In genomic region chr9:105507096-105507495, GRCh38 we compare ENCODE assay signal across 23 cellular contexts. TPM values are rescaled to one million over a fixed set of nuclear protein-coding genes. Genes with fewer than 3 reads are reported as not detected.
A peak's percentile ranks its signal among the peaks of the same experiment; 100 is the strongest.
DNase-seq lines count a peak whose midpoint lies in the region; ATAC-seq, FAIRE-seq and TF ChIP-seq lines count a peak whose summit lies in the region.
"Had no signal": no experiment of that assay in that cellular context is flagged by ENCODE, and none has a peak within 500 bp of the region (broad histone marks: within the 10 kb centered on the region; RNA-seq: fewer than 3 reads in every experiment).

No MANE protein-coding gene starts in this region.

- H3K9me3 ChIP-seq in A549 (no peaks in the 10 kb centered on the region), body of pancreas (no peaks in the 10 kb centered on the region), pancreas (no peaks in the 10 kb centered on the region)
- H3K9me3 ChIP-seq: Caco-2 had no signal

- intact Hi-C loops in body of pancreas (cut with DNase I) (no loop called here), pancreas (cut with DNase I) (no loop called here)

- H3K4me3 ChIP-seq in A549 (no peak overlapping the region), body of pancreas (no peak overlapping the region), pancreas (no peak overlapping the region)
- H3K4me3 ChIP-seq: SK-N-MC had no signal

- H3K36me3 ChIP-seq in body of pancreas (replicated peaks in 1 of 2; ENCODE audit: insufficient read depth in 1 of 2, low read depth in 2 of 2), result no peaks in the 10 kb centered on the region
- H3K36me3 ChIP-seq in pancreas, result no peaks in the 10 kb centered on the region

- no peaks in the 10 kb centered on the region for H3K27me3 Mint-ChIP-seq in osteocyte (ENCODE audit: unreplicated experiment)
- H3K27me3 Mint-ChIP-seq: CD4-positive, CD25-positive, alpha-beta regulatory T cell had no signal

- no peaks in the 10 kb centered on the region for H3K9me3 Mint-ChIP-seq in osteocyte (ENCODE audit: unreplicated experiment)
- H3K9me3 Mint-ChIP-seq: CD4-positive, CD25-positive, alpha-beta regulatory T cell had no signal

- H3K4me1 ChIP-seq in A549 (peaks cover 21% of the 10 kb centered on the region), body of pancreas (peaks cover 11% of the 10 kb centered on the region), pancreas (peaks cover 0 to 8% (median 7%) of the 10 kb centered on the region in 3 donors)

- 83% methylated on average over 1 of the region's 1 CpG for WGBS in A549 (ENCODE audit: missing lambda C conversion rate)
- WGBS in body of pancreas, 2 donors, result 35 to 52% methylated on average over 1 of the region's 1 CpG
- 33 to 35% methylated on average over 1 of the region's 1 CpG for WGBS in pancreas, 2 donors

- H3K36me3 Mint-ChIP-seq in osteocyte (ENCODE audit: unreplicated experiment), result peaks cover 10% of the 10 kb centered on the region
- H3K36me3 Mint-ChIP-seq: CD4-positive, CD25-positive, alpha-beta regulatory T cell had no signal

- no peak for TF ChIP-seq CTCF in A549 (IDR thresholded peaks at IDR 0.05)
- TF ChIP-seq CTCF in body of pancreas (IDR thresholded peaks at IDR 0.05), result no peak
- TF ChIP-seq CTCF in pancreas (IDR thresholded peaks at IDR 0.05), result no peak
- TF ChIP-seq CTCF in osteocyte (IDR thresholded peaks at IDR 0.05), result no peak

- H3K27me3 ChIP-seq in body of pancreas, result no peaks in the 10 kb centered on the region
- no peaks in the 10 kb centered on the region for H3K27me3 ChIP-seq in pancreas

- POLR2A ChIA-PET in A549 (lab: Yijun Ruan, JAX), result no interaction called here

- no peak for TF ChIP-seq POLR2A in A549 (IDR thresholded peaks at IDR 0.05; ENCODE audit: low read length)
- TF ChIP-seq POLR2A in body of pancreas (IDR thresholded peaks at IDR 0.05), result no peak

- no peak overlapping the region for H3K4me3 Mint-ChIP-seq in osteocyte (ENCODE audit: unreplicated experiment)
- H3K4me3 Mint-ChIP-seq: CD4-positive, CD25-positive, alpha-beta regulatory T cell had no signal

- ATAC-seq in A549 (no peak), body of pancreas (peak; percentile 53), pancreas (peak; percentile 69 to 91 (median 87)), HG03342 (IDR thresholded peaks at IDR 0.05; ENCODE audit: unreplicated experiment) (no peak)
- ATAC-seq: PC-3 had no signal

- no peak for TF ChIP-seq EP300 in A549 (IDR thresholded peaks at IDR 0.05)

- H3K27ac ChIP-seq in A549, result no peak overlapping the region
- no peak overlapping the region for H3K27ac ChIP-seq in body of pancreas
- peak overlapping the region in 1 of 4 donors; percentile 3 for H3K27ac ChIP-seq in pancreas
- H3K27ac ChIP-seq: SK-N-MC had no signal

- no peak overlapping the region for H3K27ac Mint-ChIP-seq in osteocyte (ENCODE audit: unreplicated experiment)
- H3K27ac Mint-ChIP-seq: CD4-positive, CD25-positive, alpha-beta regulatory T cell had no signal

- FAIRE-seq in A549 (lab: Jason Lieb, UNC) (no peak), pancreas (lab: Jason Lieb, UNC) (peak; percentile 93)
- FAIRE-seq: G401.6, H1 had no signal

- peak overlapping the region; percentile 45 for H3K4me2 ChIP-seq in A549

- TF ChIP-seq RAD21 in A549 (conservative IDR thresholded peaks at IDR 0.05 in 1 of 2, IDR thresholded peaks at IDR 0.05 in 1 of 2), result no peak

- peaks cover 14% of the 10 kb centered on the region for H3K4me1 Mint-ChIP-seq in osteocyte (ENCODE audit: unreplicated experiment)
- H3K4me1 Mint-ChIP-seq: CD4-positive, CD25-positive, alpha-beta regulatory T cell had no signal

- CTCF ChIA-PET in A549 (lab: Yijun Ruan, JAX), result no interaction called here

- DNase-seq in A549 (ENCODE audit: low read depth in 1 of 2, low spot score in 1 of 2), result no peak
- DNase-seq in HuH-7 (ENCODE audit: low spot score), result peak; percentile 18
- no peak for DNase-seq in body of pancreas
- DNase-seq in pancreas, result no peak
- no peak for DNase-seq in osteocyte (ENCODE audit: extremely low spot score, unreplicated experiment)
- DNase-seq in 8988T, result no peak
- DNase-seq in OCI-M1 (lab: John Stamatoyannopoulos, UW), result no peak
- DNase-seq: CD4-positive, CD25-positive, alpha-beta regulatory T cell; KBM-7; NCI-H1092; NCI-H1436; NCI-H187 treated with DMSO at 0.1 percent for 48 hours; NCI-H2107; NCI-H446 treated with DMSO at 0.1 percent for 48 hours; NCI-H526 treated with DMSO at 0.1 percent for 48 hours; PC-3; RPMI8226; SHP77 treated with DMSO at 0.1 percent for 48 hours had no signal

TF ChIP-seq in A549, 52 proteins besides CTCF, POLR2A, EP300 and RAD21:
- TF ChIP-seq HES2 (IDR thresholded peaks at IDR 0.05), result no peak
- TF ChIP-seq, protein P1, sequence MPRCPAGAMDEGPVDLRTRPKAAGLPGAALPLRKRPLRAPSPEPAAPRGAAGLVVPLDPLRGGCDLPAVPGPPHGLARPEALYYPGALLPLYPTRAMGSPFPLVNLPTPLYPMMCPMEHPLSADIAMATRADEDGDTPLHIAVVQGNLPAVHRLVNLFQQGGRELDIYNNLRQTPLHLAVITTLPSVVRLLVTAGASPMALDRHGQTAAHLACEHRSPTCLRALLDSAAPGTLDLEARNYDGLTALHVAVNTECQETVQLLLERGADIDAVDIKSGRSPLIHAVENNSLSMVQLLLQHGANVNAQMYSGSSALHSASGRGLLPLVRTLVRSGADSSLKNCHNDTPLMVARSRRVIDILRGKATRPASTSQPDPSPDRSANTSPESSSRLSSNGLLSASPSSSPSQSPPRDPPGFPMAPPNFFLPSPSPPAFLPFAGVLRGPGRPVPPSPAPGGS (IDR thresholded peaks at IDR 0.05), result no peak
- no peak for TF ChIP-seq HEYL (CRISPR knock-in tag; IDR thresholded peaks at IDR 0.05)
- no peak for TF ChIP-seq RARB (CRISPR knock-in tag; IDR thresholded peaks at IDR 0.05)

RNA-seq across cellular contexts. Expression of gene FKTN, which starts 50.8 kb away (rescaled TPM):
- polyA plus RNA-seq in A549 (2011; rRNA removed) (19.1 and 21.0 TPM in 2 replicates), A549 (2017; fragmentation: RNase III; extraction: RNeasy Plus Mini Kit Qiagen cat#74134 plus additional on column Dnase treatment) (10.3 to 11.7 TPM (median 10.8 TPM) in 3 replicates), pancreas (1 to 10 TPM; 3.7 to 8.6 TPM)
- polyA plus RNA-seq in A549 (2012; cell fraction: cytosol; rRNA removed), result 2.2 TPM in 2 replicates
- 2.0 and 3.9 TPM in 2 replicates for polyA plus RNA-seq in A549 (2012; cell fraction: nucleus; rRNA removed)
- 13.3 and 14.9 TPM in 2 replicates for polyA minus RNA-seq in A549 (2011; rRNA and poly(A)+ RNA removed)
- total RNA-seq in body of pancreas (1 to 10 TPM; 6.6 to 8.3 TPM), pancreas (10 to 100 TPM in 1 of 6 donors, 1 to 10 TPM in 5; 5.8 to 10.6 (median 7.7) TPM), osteocyte (23.5 and 23.7 TPM in 2 replicates)

RNA-seq across cellular contexts. Expression of gene FSD1L, which starts 59.3 kb away (rescaled TPM):
- polyA plus RNA-seq in A549 (2011; rRNA removed) (5.8 and 8.5 TPM in 2 replicates), A549 (2017; fragmentation: RNase III; extraction: RNeasy Plus Mini Kit Qiagen cat#74134 plus additional on column Dnase treatment) (3.2 to 3.3 TPM (median 3.2 TPM) in 3 replicates), pancreas (1 to 10 TPM; 1.4 to 2.7 TPM)
- 0.82 and 0.85 TPM in 2 replicates for polyA plus RNA-seq in A549 (2012; cell fraction: cytosol; rRNA removed)
- 1.4 and 2.8 TPM in 2 replicates for polyA plus RNA-seq in A549 (2012; cell fraction: nucleus; rRNA removed)
- polyA minus RNA-seq in A549 (2011; rRNA and poly(A)+ RNA removed), result 3.9 and 4.9 TPM in 2 replicates
- total RNA-seq in body of pancreas (1 to 10 TPM in 1 of 2 donors, under 1 TPM in 1; 0.66 to 6.0 TPM), pancreas (1 to 10 TPM; 1.5 to 8.2 (median 2.7) TPM), osteocyte (6.2 and 6.6 TPM in 2 replicates)

Comparison
In these comparisons a context has a peak if more than half of its experiments do, and no peak if none do; other contexts are left out.
1. ATAC-seq: peak in body of pancreas (single experiment) and pancreas (4 of 4); none in A549 (0 of 2) and HG03342 (single experiment).